1 cellular context compared by ENCODE assay signal in genomic region chr1:156571959-156572662, GRCh38.
A peak's percentile ranks its signal among the peaks of the same experiment; 100 is the strongest.
TF ChIP-seq lines count a peak whose summit lies in the region.

Gene IQGAP3 (minus strand): TSS chr1:156572565. CDS start chr1:156572529, 36 bp downstream.

TF ChIP-seq in GM12878, 131 proteins besides CTCF, POLR2A, EP300 and RAD21 (continued from another document):
- TF ChIP-seq TAF1 (IDR thresholded peaks at IDR 0.05; ENCODE audit: borderline replicate concordance, low read depth, low read length) (no peak), BCLAF1 (IDR thresholded peaks at IDR 0.05) (no peak), MYB (IDR thresholded peaks at IDR 0.05; ENCODE audit: borderline replicate concordance, low read depth, low read length) (no peak), CREM (IDR thresholded peaks at IDR 0.05; ENCODE audit: low read depth) (peak; percentile 84), MTA3 (IDR thresholded peaks at IDR 0.05; ENCODE audit: borderline replicate concordance, low read length) (no peak), BHLHE40 (IDR thresholded peaks at IDR 0.05; ENCODE audit: borderline replicate concordance in 1 of 2, low read depth in 2 of 2, low read length in 1 of 2) (no peak), IRF4 (IDR thresholded peaks at IDR 0.05; ENCODE audit: low read depth, low read length) (no peak), STAT1 (conservative IDR thresholded peaks at IDR 0.05) (no peak), MXI1 (IDR thresholded peaks at IDR 0.05; ENCODE audit: low read depth, low read length) (peak; percentile 78; the same call in 1 of the 2 replicates), ASH2L (IDR thresholded peaks at IDR 0.05; ENCODE audit: borderline replicate concordance, low read depth) (no peak), CHD2 (IDR thresholded peaks at IDR 0.05; ENCODE audit: borderline replicate concordance, low read depth, low read length) (peak; percentile 62; the same call in 1 of the 2 replicates), E2F8 (IDR thresholded peaks at IDR 0.05; ENCODE audit: low read depth, partially characterized antibody) (peak; percentile 82), USF1 (IDR thresholded peaks at IDR 0.05; ENCODE audit: borderline replicate concordance, extremely low read length, insufficient read depth, low read depth, low read length) (no peak), FOXK2 (IDR thresholded peaks at IDR 0.05) (no peak), WRNIP1 (IDR thresholded peaks at IDR 0.05; ENCODE audit: borderline replicate concordance, low read depth, low read length) (no peak), JUNB (IDR thresholded peaks at IDR 0.05) (no peak), RFX5 (IDR thresholded peaks at IDR 0.05; ENCODE audit: low read depth, low read length) (no peak), CBX5 (IDR thresholded peaks at IDR 0.05; ENCODE audit: low read depth) (no peak), RELB (IDR thresholded peaks at IDR 0.05; ENCODE audit: low read depth) (0 out of 2 replicates have a peak, but pooled peaks have one; percentile 45), ESRRA (IDR thresholded peaks at IDR 0.05; ENCODE audit: low read length) (no peak), ZBTB40 (IDR thresholded peaks at IDR 0.05; ENCODE audit: borderline replicate concordance) (peak; percentile 89), ATF7 (IDR thresholded peaks at IDR 0.05; ENCODE audit: low read depth) (no peak), IKZF2 (IDR thresholded peaks at IDR 0.05) (no peak), KLF5 (IDR thresholded peaks at IDR 0.05; ENCODE audit: partially characterized antibody) (no peak), PAX8 (IDR thresholded peaks at IDR 0.05) (no peak), KDM1A (IDR thresholded peaks at IDR 0.05; ENCODE audit: borderline replicate concordance) (no peak), ATF3 (IDR thresholded peaks at IDR 0.05; ENCODE audit: borderline replicate concordance, extremely low read depth, low read depth, low read length) (no peak), NRF1 (conservative IDR thresholded peaks at IDR 0.05; ENCODE audit: low read depth, low read length) (no peak), SRF (IDR thresholded peaks at IDR 0.05; ENCODE audit: low read depth in 2 of 2, low read length in 2 of 2) (no peak), ELK1 (IDR thresholded peaks at IDR 0.05; ENCODE audit: low read depth, low read length) (peak; percentile 35; the same call in 1 of the 2 replicates), SMAD1 (IDR thresholded peaks at IDR 0.05; ENCODE audit: low read depth, partially characterized antibody) (no peak), NFIC (IDR thresholded peaks at IDR 0.05; ENCODE audit: low read depth, low read length) (no peak), IRF5 (IDR thresholded peaks at IDR 0.05; ENCODE audit: borderline replicate concordance) (no peak), TCF7 (IDR thresholded peaks at IDR 0.05; ENCODE audit: borderline replicate concordance) (no peak), CUX1 (IDR thresholded peaks at IDR 0.05; ENCODE audit: insufficient replicate concordance, low read depth, low read length) (no peak), SIN3A (IDR thresholded peaks at IDR 0.05; ENCODE audit: low read depth, low read length) (peak; percentile 99)
